Comparison of ENCODE assay signal across 21 cellular contexts in the genomic region with DNA sequence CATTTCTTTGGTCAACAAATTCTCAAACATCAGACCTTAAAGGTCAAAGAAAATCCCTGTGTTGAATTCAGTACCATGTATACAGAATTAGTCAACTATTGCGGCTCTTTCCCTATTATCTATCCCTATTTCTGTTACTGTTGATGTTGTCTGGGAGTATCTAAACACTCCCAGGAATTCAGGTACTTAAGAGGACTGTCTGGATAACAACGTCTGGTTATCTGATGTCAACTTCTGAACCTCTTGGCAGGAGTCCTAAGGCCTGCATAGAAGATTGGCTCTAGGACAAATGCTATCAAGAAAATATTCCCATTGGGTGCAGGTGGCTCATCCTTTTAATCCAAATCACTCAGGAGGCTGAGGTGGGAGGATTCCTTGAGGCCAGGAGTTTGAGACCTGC.
"Had no signal": no experiment of that assay in that cellular context is flagged by ENCODE, and none has a peak within 500 bp of the region (broad histone marks: within the 10 kb centered on the region; RNA-seq: fewer than 3 reads in every experiment).

No MANE protein-coding gene starts in this region.

- H3K9me3 ChIP-seq: left lung, ovary, prostate gland, thyroid gland, upper lobe of right lung had no signal

- H3K27me3 ChIP-seq: heart right ventricle, left lung, ovary, thyroid gland, upper lobe of right lung had no signal

- DNase-seq: activated B cell treated with CpG ODN at 0.5 μM for 24 hours; activated CD4-positive, alpha-beta T cell treated with anti-CD3 and anti-CD28 coated beads for 36 hours; activated CD4-positive, alpha-beta T cell treated with anti-CD3 and anti-CD28 coated beads, Interleukin-2, amount 50 U/mL, for 4 hours; activated CD8-positive, alpha-beta memory T cell treated with anti-CD3 and anti-CD28 coated beads for 24 hours; activated naive CD4-positive, alpha-beta T cell treated with Interleukin-2 at 50 U/mL for 16 hours; activated naive CD8-positive, alpha-beta T cell treated with anti-CD3 and anti-CD28 coated beads for 36 hours; activated T-cell treated with anti-CD3 and anti-CD28 coated beads, Interleukin-2, amount 50 U/mL, for 48 hours; amygdala; heart right ventricle; left lung; midbrain; ovary; right cardiac atrium; stimulated activated CD4-positive, alpha-beta T cell treated with anti-CD3 and anti-CD28 coated beads, Interleukin-1b, Interleukin-23, amount 100 ng/mL, for 48 hours; substantia nigra; T-helper 9 cell; thyroid gland; upper lobe of right lung had no signal

- H3K27ac ChIP-seq: heart right ventricle, left lung, ovary, prostate gland, skin epidermis, thyroid gland, upper lobe of right lung had no signal

- H3K36me3 ChIP-seq: heart right ventricle, left lung, ovary, prostate gland, thyroid gland, upper lobe of right lung had no signal

- H3K4me3 ChIP-seq: heart right ventricle, left lung, lung, ovary, prostate gland, skin epidermis, thyroid gland, upper lobe of right lung had no signal

- H3K4me1 ChIP-seq: heart right ventricle, prostate gland, upper lobe of right lung had no signal
